ENCODE assay signal across 8 cellular contexts in the genomic region with DNA sequence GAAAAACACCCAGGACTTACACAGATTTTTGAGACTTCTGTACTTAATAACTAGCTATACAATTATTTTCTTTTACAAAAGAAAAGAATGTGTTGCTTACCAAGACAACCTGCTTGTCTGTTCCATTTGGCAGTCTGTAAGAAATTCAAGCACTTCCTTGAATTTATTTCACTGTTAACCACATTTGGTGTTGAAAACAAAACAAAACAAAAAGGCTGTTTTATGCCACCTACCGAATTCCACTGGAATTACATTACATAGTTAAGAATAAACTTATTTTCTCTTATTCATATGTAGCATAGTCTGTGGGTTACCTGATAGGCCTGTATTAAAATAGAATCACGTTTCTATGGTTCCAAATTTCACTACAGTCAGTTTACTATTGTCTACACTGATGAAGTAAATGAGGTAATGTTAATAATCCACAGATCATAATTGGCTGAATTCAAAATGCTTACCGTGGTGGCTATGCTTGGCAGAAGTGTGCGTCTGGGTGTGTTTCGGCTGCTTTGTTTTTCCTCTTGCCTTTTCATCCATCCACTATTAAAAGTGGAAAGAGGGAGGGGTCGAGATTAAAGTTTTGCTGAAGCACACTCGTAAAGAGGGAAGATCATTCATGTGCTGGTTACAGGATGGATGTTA. TPM values are rescaled to one million over a fixed set of nuclear protein-coding genes. Genes with fewer than 3 reads are reported as not detected.
DNase-seq lines count a peak whose midpoint lies in the region; ATAC-seq and TF ChIP-seq lines count a peak whose summit lies in the region.

Gene TLR1, minus strand, starts transcription at position 138 of the 642 bp plus-strand sequence. CDS start 5,960 bp downstream, outside the sequence.

- no peaks in the 10 kb centered on the region; the same call in 2 of the 3 replicates for H3K4me1 Mint-ChIP-seq in GM23338

- H3K4me1 ChIP-seq in GM23338 (ENCODE audit: insufficient read depth): no peaks in the 10 kb centered on the region
- peaks cover 7% of the 10 kb centered on the region for H3K4me1 ChIP-seq in hepatocyte (ENCODE audit: insufficient read depth)
- peaks cover 25% of the 10 kb centered on the region for H3K4me1 ChIP-seq in skeletal muscle satellite cell (ENCODE audit: control insufficient read depth, insufficient read depth, low read length)

- H3K9me3 Mint-ChIP-seq in GM23338: peaks cover 52% of the 10 kb centered on the region

- no peaks in the 10 kb centered on the region for H3K27me3 ChIP-seq in GM23338 (ENCODE audit: insufficient read depth)
- no peaks in the 10 kb centered on the region for H3K27me3 ChIP-seq in hepatocyte
- H3K27me3 ChIP-seq in skeletal muscle satellite cell (ENCODE audit: control insufficient read depth, insufficient read depth, low read length): no peaks in the 10 kb centered on the region

- H4K20me1 ChIP-seq in GM23338 (replicated peaks; ENCODE audit: insufficient read depth): no peaks in the 10 kb centered on the region
- no peaks in the 10 kb centered on the region for H4K20me1 ChIP-seq in hepatocyte (ENCODE audit: insufficient read depth, poor library complexity, severe bottlenecking)

- no peak within 1 kb of the TSS for H3K4me2 ChIP-seq in GM23338
- peak within 1 kb of the TSS; percentile 54 for H3K4me2 ChIP-seq in hepatocyte
- H3K4me2 ChIP-seq in skeletal muscle satellite cell (ENCODE audit: low read length): peak within 1 kb of the TSS; percentile 76

- DNase-seq in Daoy (ENCODE audit: low read depth) (peak; percentile 27), GM23338 (ENCODE audit: low spot score) (peak; percentile 27), NCI-H69 (lab: John Stamatoyannopoulos, UW) (peak; percentile 12), astrocyte of the cerebellum (ENCODE audit: low read depth) (peak; percentile 60), hepatocyte (ENCODE audit: low spot score) (peak; percentile 46), NCI-H2107 treated with DMSO at 0.1 percent for 48 hours (lab: John Stamatoyannopoulos, UW; ENCODE audit: unreplicated experiment) (no peak)

- H3K79me2 ChIP-seq in GM23338 (replicated peaks; ENCODE audit: insufficient read depth) (no peaks in the 10 kb centered on the region), hepatocyte (no peaks in the 10 kb centered on the region)

- H3K27me3 Mint-ChIP-seq in GM23338 (ENCODE audit: insufficient read depth, low read depth, poor library complexity): peaks cover 2% of the 10 kb centered on the region

- no peak within 1 kb of the TSS for H3K4me3 Mint-ChIP-seq in GM23338

- H3K9me3 ChIP-seq in hepatocyte (ENCODE audit: low read depth) (no peaks in the 10 kb centered on the region), skeletal muscle satellite cell (replicated peaks; ENCODE audit: low read length) (no peaks in the 10 kb centered on the region)

- no peak within 1 kb of the TSS for H3K27ac Mint-ChIP-seq in GM23338

- ATAC-seq in GM23338: no peak
- no peak for ATAC-seq in HG02571 (IDR thresholded peaks at IDR 0.05; ENCODE audit: unreplicated experiment)

- TF ChIP-seq CTCF in GM23338 (conservative IDR thresholded peaks at IDR 0.05; ENCODE audit: low read depth in 2 of 2) (peak in 1 of 2 experiments; percentile 44; a peak in 3 of 4 replicates), astrocyte of the cerebellum (IDR thresholded peaks at IDR 0.05; ENCODE audit: low read depth, low read length, missing control alignments) (peak; percentile 33), hepatocyte (IDR thresholded peaks at IDR 0.05; ENCODE audit: poor library complexity) (peak; percentile 58)

- H2AFZ ChIP-seq in GM23338: no peak within 1 kb of the TSS
- peak within 1 kb of the TSS; percentile 46 for H2AFZ ChIP-seq in hepatocyte

- no peaks in the 10 kb centered on the region for H3F3A ChIP-seq in GM23338 (replicated peaks; ENCODE audit: low read depth)

- peak within 1 kb of the TSS; percentile 47 for H3K9ac ChIP-seq in skeletal muscle satellite cell (ENCODE audit: low read depth, low read length)

- in situ Hi-C loops in astrocyte of the cerebellum (cut with HindIII; ENCODE audit: low sequenced_read_pairs): no loop called here

- 53% methylated on average over 7 of the region's 7 CpGs for WGBS in hepatocyte (ENCODE audit: low lambda C conversion rate, missing lambda C conversion rate)

- H3K36me3 ChIP-seq in GM23338 (ENCODE audit: insufficient read depth) (no peaks in the 10 kb centered on the region), hepatocyte (replicated peaks; ENCODE audit: insufficient read depth, low read depth) (no peaks in the 10 kb centered on the region), skeletal muscle satellite cell (ENCODE audit: insufficient read depth, low read length) (no peaks in the 10 kb centered on the region)

- H3K4me3 ChIP-seq in GM23338: no peak within 1 kb of the TSS
- H3K4me3 ChIP-seq in astrocyte of the cerebellum (ENCODE audit: low read depth, low read length): no peak within 1 kb of the TSS
- H3K4me3 ChIP-seq in hepatocyte: no peak within 1 kb of the TSS
- H3K4me3 ChIP-seq in skeletal muscle satellite cell (ENCODE audit: low read length): peak within 1 kb of the TSS; percentile 58

- H3K9me2 ChIP-seq in GM23338 (ENCODE audit: insufficient read depth) (0 out of 2 replicates have a peak, but pooled peaks cover 6% of the 10 kb centered on the region), hepatocyte (replicated peaks; ENCODE audit: insufficient read depth) (no peaks in the 10 kb centered on the region)

- H3K27ac ChIP-seq in GM23338 (ENCODE audit: low read depth): no peak within 1 kb of the TSS
- peak within 1 kb of the TSS; percentile 58 for H3K27ac ChIP-seq in hepatocyte

- peaks cover 17% of the 10 kb centered on the region for H3K36me3 Mint-ChIP-seq in GM23338 (ENCODE audit: low read depth)

TF ChIP-seq in GM23338, 12 proteins besides CTCF, POLR2A, EP300 and RAD21 (continues in another document):
- TF ChIP-seq ZNF114 (CRISPR knock-in tag; IDR thresholded peaks at IDR 0.05): no peak
- TF ChIP-seq, protein P1, sequence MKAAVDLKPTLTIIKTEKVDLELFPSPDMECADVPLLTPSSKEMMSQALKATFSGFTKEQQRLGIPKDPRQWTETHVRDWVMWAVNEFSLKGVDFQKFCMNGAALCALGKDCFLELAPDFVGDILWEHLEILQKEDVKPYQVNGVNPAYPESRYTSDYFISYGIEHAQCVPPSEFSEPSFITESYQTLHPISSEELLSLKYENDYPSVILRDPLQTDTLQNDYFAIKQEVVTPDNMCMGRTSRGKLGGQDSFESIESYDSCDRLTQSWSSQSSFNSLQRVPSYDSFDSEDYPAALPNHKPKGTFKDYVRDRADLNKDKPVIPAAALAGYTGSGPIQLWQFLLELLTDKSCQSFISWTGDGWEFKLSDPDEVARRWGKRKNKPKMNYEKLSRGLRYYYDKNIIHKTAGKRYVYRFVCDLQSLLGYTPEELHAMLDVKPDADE (IDR thresholded peaks at IDR 0.05): no peak
- TF ChIP-seq, protein P2, sequence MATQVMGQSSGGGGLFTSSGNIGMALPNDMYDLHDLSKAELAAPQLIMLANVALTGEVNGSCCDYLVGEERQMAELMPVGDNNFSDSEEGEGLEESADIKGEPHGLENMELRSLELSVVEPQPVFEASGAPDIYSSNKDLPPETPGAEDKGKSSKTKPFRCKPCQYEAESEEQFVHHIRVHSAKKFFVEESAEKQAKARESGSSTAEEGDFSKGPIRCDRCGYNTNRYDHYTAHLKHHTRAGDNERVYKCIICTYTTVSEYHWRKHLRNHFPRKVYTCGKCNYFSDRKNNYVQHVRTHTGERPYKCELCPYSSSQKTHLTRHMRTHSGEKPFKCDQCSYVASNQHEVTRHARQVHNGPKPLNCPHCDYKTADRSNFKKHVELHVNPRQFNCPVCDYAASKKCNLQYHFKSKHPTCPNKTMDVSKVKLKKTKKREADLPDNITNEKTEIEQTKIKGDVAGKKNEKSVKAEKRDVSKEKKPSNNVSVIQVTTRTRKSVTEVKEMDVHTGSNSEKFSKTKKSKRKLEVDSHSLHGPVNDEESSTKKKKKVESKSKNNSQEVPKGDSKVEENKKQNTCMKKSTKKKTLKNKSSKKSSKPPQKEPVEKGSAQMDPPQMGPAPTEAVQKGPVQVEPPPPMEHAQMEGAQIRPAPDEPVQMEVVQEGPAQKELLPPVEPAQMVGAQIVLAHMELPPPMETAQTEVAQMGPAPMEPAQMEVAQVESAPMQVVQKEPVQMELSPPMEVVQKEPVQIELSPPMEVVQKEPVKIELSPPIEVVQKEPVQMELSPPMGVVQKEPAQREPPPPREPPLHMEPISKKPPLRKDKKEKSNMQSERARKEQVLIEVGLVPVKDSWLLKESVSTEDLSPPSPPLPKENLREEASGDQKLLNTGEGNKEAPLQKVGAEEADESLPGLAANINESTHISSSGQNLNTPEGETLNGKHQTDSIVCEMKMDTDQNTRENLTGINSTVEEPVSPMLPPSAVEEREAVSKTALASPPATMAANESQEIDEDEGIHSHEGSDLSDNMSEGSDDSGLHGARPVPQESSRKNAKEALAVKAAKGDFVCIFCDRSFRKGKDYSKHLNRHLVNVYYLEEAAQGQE (IDR thresholded peaks at IDR 0.05; ENCODE audit: unreplicated experiment): no peak
- no peak for TF ChIP-seq STAT1 (IDR thresholded peaks at IDR 0.05; ENCODE audit: unreplicated experiment)
- no peak for TF ChIP-seq EZH2phosphoT487 (IDR thresholded peaks at IDR 0.05; ENCODE audit: unreplicated experiment)
- TF ChIP-seq NANOG (IDR thresholded peaks at IDR 0.05; ENCODE audit: borderline replicate concordance): no peak
- no peak for TF ChIP-seq EZH2 (IDR thresholded peaks at IDR 0.05; ENCODE audit: low read depth, unreplicated experiment)

RNA-seq across cellular contexts. Expression of gene TLR1, which starts in this region (rescaled TPM):
- total RNA-seq in Daoy (2014; rRNA removed; shearing (Covaris generic)): 3.5 and 4.3 TPM in 2 replicates
- total RNA-seq in GM23338 (2014; rRNA removed; shearing (Covaris generic)): 0.07 TPM in 1 of 2 replicates, not detected in the other
- polyA plus RNA-seq in GM23338 (2016; fragmentation: Nextera tagmentation; extraction: Ambion mirVana): not detected in 2 replicates
- 2.7 and 4.2 TPM in 2 replicates for total RNA-seq in hepatocyte
- polyA plus RNA-seq in hepatocyte: 0.36 and 1.0 TPM in 2 replicates
- total RNA-seq in skeletal muscle satellite cell (2012; rRNA removed): 0.66 and 2.0 TPM in 2 replicates

Comparison
In these comparisons a context has a peak if more than half of its experiments do, and no peak if none do; other contexts are left out.
1. Peak in DNase-seq in GM23338; RNA of the gene not detected or under 1 TPM.